In the genomic region with DNA sequence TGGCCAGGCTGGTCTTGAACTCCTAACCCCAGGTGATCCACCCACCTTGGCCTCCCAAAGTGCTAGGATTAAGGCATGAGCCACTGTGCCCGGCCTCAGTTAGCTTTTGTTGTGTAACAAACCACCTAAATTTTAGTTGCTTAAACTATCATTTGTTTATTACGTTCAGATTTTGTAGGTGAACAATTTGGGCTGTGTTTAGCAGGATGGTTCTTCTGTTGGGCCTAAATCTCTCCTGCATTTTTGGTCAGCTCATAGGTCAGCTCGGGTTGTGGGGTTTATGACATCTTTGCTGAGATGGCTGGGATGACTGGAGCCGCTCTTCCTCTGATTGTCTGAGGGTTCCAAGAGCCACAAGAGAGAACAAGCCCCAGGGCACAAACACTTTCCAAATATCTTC, we compare ENCODE assay signal across 29 cellular contexts.
"Had no signal": no experiment of that assay in that cellular context is flagged by ENCODE, and none has a peak within 500 bp of the region (broad histone marks: within the 10 kb centered on the region; RNA-seq: fewer than 3 reads in every experiment).

No MANE protein-coding gene starts in this region.

- H3K27me3 ChIP-seq: testis, thyroid gland, upper lobe of left lung, vagina had no signal

- DNase-seq: stimulated activated CD4-positive, alpha-beta T cell treated with anti-CD3 and anti-CD28 coated beads, Interleukin-2, amount 100 ng/mL, for 48 hours; stimulated activated CD4-positive, alpha-beta T cell treated with anti-CD3 and anti-CD28 coated beads, Interleukin-4, amount 100 ng/mL, for 1 hour; stimulated activated CD4-positive, alpha-beta T cell treated with anti-CD3 and anti-CD28 coated beads, Interleukin-4, amount 100 ng/mL, for 24 hours; stimulated activated CD4-positive, alpha-beta T cell treated with anti-CD3 and anti-CD28 coated beads, Interleukin-4, amount 100 ng/mL, for 4 hours; stimulated activated CD8-positive, alpha-beta memory T cell treated with anti-CD3 and anti-CD28 coated beads, Interleukin-4, amount 100 ng/mL, for 48 hours; stimulated activated naive B cell treated with anti-CD40 and anti-IgM and Interleukin-4, amounts not matched to agents 10 μg/mL and 1 μg/mL and 100 μg/mL, for 72 hours; stimulated activated naive CD4-positive, alpha-beta T cell; stimulated activated naive CD4-positive, alpha-beta T cell treated with Interleukin-2 at 50 U/mL for 16 hours; stimulated activated naive CD8-positive, alpha-beta T cell treated with anti-CD3 and anti-CD28 coated beads, Interleukin-15, amount 100 ng/mL, for 72 hours; stimulated activated naive CD8-positive, alpha-beta T cell treated with anti-CD3 and anti-CD28 coated beads, Interleukin-15, Interleukin-2, amounts not matched to agents 100 U/mL and 50 U/mL, for 24 hours; stomach; substantia nigra; testis; thyroid gland; tibial artery; transverse colon; trophoblast cell; upper lobe of left lung; upper lobe of right lung; uterus had no signal

- H3K36me3 ChIP-seq: stomach, suprapubic skin, thoracic aorta, thyroid gland, tibial artery, tibial nerve, transverse colon, upper lobe of left lung, upper lobe of right lung, uterus, vagina had no signal

- H3K27ac Mint-ChIP-seq: stimulated activated effector memory CD8-positive, alpha-beta T cell treated with anti-CD3 and anti-CD28 coated beads, Interleukin-12 subunit alpha, Interleukin-12 subunit beta, amount 100 ng/mL, for 72 hours; stimulated activated memory B cell treated with anti-CD40 and anti-IgM and Interleukin-4, amounts not matched to agents 10 μg/mL and 1 μg/mL and 100 μg/mL, for 72 hours; stimulated activated naive B cell treated with anti-CD40 and anti-IgM and Interleukin-4, amounts not matched to agents 10 μg/mL and 1 μg/mL and 100 μg/mL, for 72 hours; stimulated activated naive CD8-positive, alpha-beta T cell treated with anti-CD3 and anti-CD28 coated beads, Interleukin-15, Interleukin-2, amounts not matched to agents 100 ng/mL and 50 ng/mL, for 24 hours; type B pancreatic cell had no signal

- H3K9me3 ChIP-seq: suprapubic skin, testis, thoracic aorta, thyroid gland, transverse colon, upper lobe of right lung, uterus, vagina had no signal

- ATAC-seq: stimulated activated effector memory CD8-positive, alpha-beta T cell treated with anti-CD3 and anti-CD28 coated beads, Interleukin-12 subunit alpha, Interleukin-12 subunit beta, amount 100 ng/mL, for 72 hours; stimulated activated memory B cell treated with anti-CD40 and anti-IgM and Interleukin-4, amounts not matched to agents 10 μg/mL and 1 μg/mL and 100 μg/mL, for 72 hours; stimulated activated naive B cell treated with anti-CD40 and anti-IgM and Interleukin-4, amounts not matched to agents 10 μg/mL and 1 μg/mL and 100 μg/mL, for 72 hours; stimulated activated naive CD8-positive, alpha-beta T cell treated with anti-CD3 and anti-CD28 coated beads, Interleukin-15, amount 100 ng/mL, for 72 hours; stimulated activated naive CD8-positive, alpha-beta T cell treated with anti-CD3 and anti-CD28 coated beads, Interleukin-15, Interleukin-2, amounts not matched to agents 100 U/mL and 50 U/mL, for 24 hours; upper lobe of right lung had no signal

- H3K4me1 Mint-ChIP-seq: stimulated activated effector memory CD8-positive, alpha-beta T cell treated with anti-CD3 and anti-CD28 coated beads, Interleukin-12 subunit alpha, Interleukin-12 subunit beta, amount 100 ng/mL, for 72 hours; stimulated activated memory B cell treated with anti-CD40 and anti-IgM and Interleukin-4, amounts not matched to agents 10 μg/mL and 1 μg/mL and 100 μg/mL, for 72 hours; stimulated activated naive B cell treated with anti-CD40 and anti-IgM and Interleukin-4, amounts not matched to agents 10 μg/mL and 1 μg/mL and 100 μg/mL, for 72 hours; stimulated activated naive CD8-positive, alpha-beta T cell treated with anti-CD3 and anti-CD28 coated beads, Interleukin-15, amount 100 ng/mL, for 72 hours had no signal

- FAIRE-seq: urothelium cell line had no signal

- H3K4me3 ChIP-seq: stomach, suprapubic skin, testis, thoracic aorta, thyroid gland, tibial artery, tibial nerve, transverse colon, upper lobe of left lung, upper lobe of right lung, uterus, vagina had no signal

- H3K9me3 Mint-ChIP-seq: stimulated activated effector memory CD8-positive, alpha-beta T cell treated with anti-CD3 and anti-CD28 coated beads, Interleukin-12 subunit alpha, Interleukin-12 subunit beta, amount 100 ng/mL, for 72 hours; stimulated activated memory B cell treated with anti-CD40 and anti-IgM and Interleukin-4, amounts not matched to agents 10 μg/mL and 1 μg/mL and 100 μg/mL, for 72 hours; stimulated activated naive B cell treated with anti-CD40 and anti-IgM and Interleukin-4, amounts not matched to agents 10 μg/mL and 1 μg/mL and 100 μg/mL, for 72 hours; stimulated activated naive CD8-positive, alpha-beta T cell treated with anti-CD3 and anti-CD28 coated beads, Interleukin-15, amount 100 ng/mL, for 72 hours; stimulated activated naive CD8-positive, alpha-beta T cell treated with anti-CD3 and anti-CD28 coated beads, Interleukin-15, Interleukin-2, amounts not matched to agents 100 ng/mL and 50 ng/mL, for 24 hours; type B pancreatic cell had no signal

- H3K4me3 Mint-ChIP-seq: stimulated activated effector memory CD8-positive, alpha-beta T cell treated with anti-CD3 and anti-CD28 coated beads, Interleukin-12 subunit alpha, Interleukin-12 subunit beta, amount 100 ng/mL, for 72 hours; stimulated activated memory B cell treated with anti-CD40 and anti-IgM and Interleukin-4, amounts not matched to agents 10 μg/mL and 1 μg/mL and 100 μg/mL, for 72 hours; stimulated activated naive B cell treated with anti-CD40 and anti-IgM and Interleukin-4, amounts not matched to agents 10 μg/mL and 1 μg/mL and 100 μg/mL, for 72 hours; stimulated activated naive CD8-positive, alpha-beta T cell treated with anti-CD3 and anti-CD28 coated beads, Interleukin-15, amount 100 ng/mL, for 72 hours; stimulated activated naive CD8-positive, alpha-beta T cell treated with anti-CD3 and anti-CD28 coated beads, Interleukin-15, Interleukin-2, amounts not matched to agents 100 ng/mL and 50 ng/mL, for 24 hours; type B pancreatic cell had no signal

- H3K36me3 Mint-ChIP-seq: stimulated activated effector memory CD8-positive, alpha-beta T cell treated with anti-CD3 and anti-CD28 coated beads, Interleukin-12 subunit alpha, Interleukin-12 subunit beta, amount 100 ng/mL, for 72 hours; stimulated activated memory B cell treated with anti-CD40 and anti-IgM and Interleukin-4, amounts not matched to agents 10 μg/mL and 1 μg/mL and 100 μg/mL, for 72 hours; stimulated activated naive B cell treated with anti-CD40 and anti-IgM and Interleukin-4, amounts not matched to agents 10 μg/mL and 1 μg/mL and 100 μg/mL, for 72 hours; type B pancreatic cell had no signal

- H3K4me1 ChIP-seq: stomach, suprapubic skin, testis, thyroid gland, tibial artery, tibial nerve, transverse colon, upper lobe of left lung, upper lobe of right lung, uterus, vagina had no signal

- H3K27ac ChIP-seq: stomach, suprapubic skin, testis, thoracic aorta, thyroid gland, tibial artery, tibial nerve, transverse colon, upper lobe of left lung, upper lobe of right lung, uterus, vagina had no signal
